ENCODE assay signal across 12 cellular contexts in genomic region chr13:39401756-39402155, GRCh38.
"Had no signal": no experiment of that assay in that cellular context is flagged by ENCODE, and none has a peak within 500 bp of the region (broad histone marks: within the 10 kb centered on the region; RNA-seq: fewer than 3 reads in every experiment).

No MANE protein-coding gene starts in this region.

- H3K27ac ChIP-seq: brain microvascular endothelial cell, coronary artery, left lung, ovary, upper lobe of left lung had no signal

- H3K36me3 Mint-ChIP-seq: activated naive CD8-positive, alpha-beta T cell treated with anti-CD3 and anti-CD28 coated beads for 36 hours; naive B cell had no signal

- H3K9me3 Mint-ChIP-seq: activated CD4-positive, alpha-beta T cell treated with anti-CD3 and anti-CD28 coated beads, Interleukin-2, amount 10 ng/mL, durations not matched to agents 7 days and 5 days; activated naive CD8-positive, alpha-beta T cell treated with anti-CD3 and anti-CD28 coated beads for 36 hours; central memory CD8-positive, alpha-beta T cell; stimulated activated naive CD8-positive, alpha-beta T cell treated with anti-CD3 and anti-CD28 coated beads, Interleukin-15, Interleukin-2, amounts not matched to agents 100 ng/mL and 50 ng/mL, for 24 hours had no signal

- ATAC-seq: left lung, sciatic nerve had no signal

- H3K4me1 Mint-ChIP-seq: activated CD4-positive, alpha-beta T cell treated with anti-CD3 and anti-CD28 coated beads, Interleukin-2, amount 10 ng/mL, durations not matched to agents 7 days and 5 days; activated naive CD8-positive, alpha-beta T cell treated with anti-CD3 and anti-CD28 coated beads for 36 hours; central memory CD8-positive, alpha-beta T cell; naive B cell had no signal

- H3K4me3 ChIP-seq: coronary artery, esophagus squamous epithelium, left lung, ovary, upper lobe of left lung had no signal

- H3K4me3 Mint-ChIP-seq: activated CD4-positive, alpha-beta T cell treated with anti-CD3 and anti-CD28 coated beads, Interleukin-2, amount 10 ng/mL, durations not matched to agents 7 days and 5 days; activated naive CD8-positive, alpha-beta T cell treated with anti-CD3 and anti-CD28 coated beads for 36 hours; central memory CD8-positive, alpha-beta T cell; naive B cell; stimulated activated naive CD8-positive, alpha-beta T cell treated with anti-CD3 and anti-CD28 coated beads, Interleukin-15, Interleukin-2, amounts not matched to agents 100 ng/mL and 50 ng/mL, for 24 hours had no signal

- H3K27me3 ChIP-seq: brain microvascular endothelial cell, esophagus squamous epithelium, left lung, ovary, upper lobe of left lung had no signal

- H3K4me1 ChIP-seq: left lung had no signal

- H3K36me3 ChIP-seq: brain microvascular endothelial cell, esophagus squamous epithelium, left lung, ovary, upper lobe of left lung had no signal

- H3K27ac Mint-ChIP-seq: activated CD4-positive, alpha-beta T cell treated with anti-CD3 and anti-CD28 coated beads, Interleukin-2, amount 10 ng/mL, durations not matched to agents 7 days and 5 days; activated naive CD8-positive, alpha-beta T cell treated with anti-CD3 and anti-CD28 coated beads for 36 hours; naive B cell; stimulated activated naive CD8-positive, alpha-beta T cell treated with anti-CD3 and anti-CD28 coated beads, Interleukin-15, Interleukin-2, amounts not matched to agents 100 ng/mL and 50 ng/mL, for 24 hours had no signal

- H3K9me3 ChIP-seq: esophagus squamous epithelium, left lung, ovary, upper lobe of left lung had no signal

- DNase-seq: activated CD4-positive, alpha-beta T cell treated with anti-CD3 and anti-CD28 coated beads, Interleukin-2, amount 10 ng/mL, durations not matched to agents 7 days and 5 days; activated naive CD8-positive, alpha-beta T cell treated with anti-CD3 and anti-CD28 coated beads for 36 hours; brain microvascular endothelial cell; esophagus squamous epithelium; left lung; naive B cell; ovary; upper lobe of left lung had no signal

- H3K27me3 Mint-ChIP-seq: naive B cell had no signal
